In genomic region chr1:24743404-24744211, GRCh38 we compare ENCODE assay signal across 8 cellular contexts. TPM values are rescaled to one million over a fixed set of nuclear protein-coding genes. Genes with fewer than 3 reads are reported as not detected.
DNase-seq lines count a peak whose midpoint lies in the region; ATAC-seq and TF ChIP-seq lines count a peak whose summit lies in the region.

No MANE protein-coding gene starts in this region.

- peak overlapping the region; percentile 20 to 78 for H3K27ac ChIP-seq in coronary artery

- H3K27ac Mint-ChIP-seq in natural killer cell, result peak overlapping the region; percentile 56 to 90

- peaks cover 0 to 15% of the 10 kb centered on the region in 2 donors for H3K4me1 Mint-ChIP-seq in natural killer cell

- ATAC-seq in natural killer cell (no peak), HG03442 (IDR thresholded peaks at IDR 0.05; ENCODE audit: unreplicated experiment) (no peak), HG02852 (IDR thresholded peaks at IDR 0.05; ENCODE audit: unreplicated experiment) (no peak)

- no peaks in the 10 kb centered on the region for H3K36me3 Mint-ChIP-seq in natural killer cell

- peak overlapping the region; percentile 25 for H3K4me3 ChIP-seq in coronary artery

- peaks cover 0 to 17% of the 10 kb centered on the region in 2 donors for H3K27me3 Mint-ChIP-seq in natural killer cell (ENCODE audit: low read depth in 2 of 2)

- intact Hi-C loops in natural killer cell (cut with micrococcal nuclease), result no loop called here

- no peaks in the 10 kb centered on the region for H3K9me3 Mint-ChIP-seq in natural killer cell

- peak; percentile 96 for DNase-seq in ELF-1 (ENCODE audit: low read depth, low spot score)
- peak; percentile 15 for DNase-seq in NCI-H2227 (lab: John Stamatoyannopoulos, UW; ENCODE audit: unreplicated experiment)
- DNase-seq in coronary artery (ENCODE audit: low spot score), result no peak
- no peak for DNase-seq in natural killer cell
- DNase-seq in stimulated activated CD4-positive, alpha-beta T cell treated with anti-CD3 and anti-CD28 coated beads, Interleukin-2, amount 100 ng/mL, for 48 hours, result no peak
- DNase-seq in retina, result no peak

- TF ChIP-seq CTCF in coronary artery (IDR thresholded peaks at IDR 0.05) (no peak), natural killer cell (IDR thresholded peaks at IDR 0.05) (no peak)

- peak overlapping the region; percentile 86 for H3K4me3 Mint-ChIP-seq in natural killer cell

RNA-seq across cellular contexts. Expression of gene CLIC4, which starts 1.6 kb away (rescaled TPM):
- total RNA-seq in natural killer cell, result 10 to 100 TPM in 1 of 3 donors, 1 to 10 TPM in 2; 3.8 to 11.5 (median 5.0) TPM

Comparison
In these comparisons a context has a peak if more than half of its experiments do, and no peak if none do; other contexts are left out.
1. DNase-seq: peak in ELF-1 (single experiment) and NCI-H2227 (single experiment); none in coronary artery (single experiment), natural killer cell (single experiment), stimulated activated CD4-positive, alpha-beta T cell treated with anti-CD3 and anti-CD28 coated beads, Interleukin-2, amount 100 ng/mL, for 48 hours (0 of 2) and retina (single experiment).